Comparison of ENCODE assay signal across 18 cellular contexts in the genomic region with DNA sequence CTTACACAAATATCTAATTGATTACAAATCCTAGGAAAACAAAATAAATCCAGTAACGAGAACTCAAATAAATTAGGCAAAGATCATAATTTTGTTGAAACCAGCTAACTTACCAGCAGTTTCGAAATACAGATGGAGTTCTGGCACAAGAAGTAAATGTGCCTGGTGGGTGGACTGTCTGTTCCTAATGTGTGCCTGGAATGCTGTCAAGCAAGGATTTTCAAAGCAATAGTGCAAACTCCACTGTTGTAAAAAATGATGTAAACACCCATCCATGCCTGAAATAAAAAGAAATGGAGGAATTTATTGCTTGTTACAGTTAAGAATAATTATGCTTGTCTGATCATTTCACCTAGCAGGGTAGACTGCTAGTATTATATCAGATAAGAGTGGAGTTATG.
"Had no signal": no experiment of that assay in that cellular context is flagged by ENCODE, and none has a peak within 500 bp of the region (broad histone marks: within the 10 kb centered on the region; RNA-seq: fewer than 3 reads in every experiment).

No MANE protein-coding gene starts in this region.

- H3K27ac ChIP-seq: esophagus squamous epithelium, foreskin keratinocyte, left ventricle myocardium inferior, lower lobe of right lung, psoas muscle, right lobe of liver, thoracic aorta, uterus had no signal

- ATAC-seq: effector memory CD8-positive, alpha-beta T cell; foreskin keratinocyte; lower lobe of right lung; naive thymus-derived CD4-positive, alpha-beta T cell; psoas muscle; right lobe of liver; stimulated activated memory B cell treated with anti-CD40 and anti-IgM and Interleukin-4, amounts not matched to agents 10 μg/mL and 1 μg/mL and 100 μg/mL, for 72 hours; stimulated activated naive CD8-positive, alpha-beta T cell treated with anti-CD3 and anti-CD28 coated beads, Interleukin-15, amount 100 ng/mL, for 72 hours had no signal

- DNase-seq: cerebellar nuclear complex; effector memory CD8-positive, alpha-beta T cell; esophagus squamous epithelium; foreskin keratinocyte; left ventricle myocardium inferior; lower lobe of right lung; mesenchymal stem cell; midbrain; naive thymus-derived CD4-positive, alpha-beta T cell; nephron progenitor cell; psoas muscle; retina; right lobe of liver; stimulated activated CD4-positive, alpha-beta T cell treated with anti-CD3 and anti-CD28 coated beads, Interleukin-4, amount 100 ng/mL, for 1 hour; stimulated activated naive CD8-positive, alpha-beta T cell treated with anti-CD3 and anti-CD28 coated beads, Interleukin-15, amount 100 ng/mL, for 72 hours; uterus had no signal

- H3K27me3 ChIP-seq: esophagus squamous epithelium, foreskin keratinocyte, right lobe of liver, uterus had no signal

- H3K4me3 ChIP-seq: esophagus squamous epithelium, left ventricle myocardium inferior, lower lobe of right lung, psoas muscle, right lobe of liver, thoracic aorta, uterus had no signal

- H3K36me3 ChIP-seq: esophagus squamous epithelium, left ventricle myocardium inferior, lower lobe of right lung, right lobe of liver, thoracic aorta, uterus had no signal

- H3K4me1 ChIP-seq: esophagus squamous epithelium, foreskin keratinocyte, left ventricle myocardium inferior, lower lobe of right lung, psoas muscle, right lobe of liver, uterus had no signal

- H3K9me3 ChIP-seq: esophagus squamous epithelium, lower lobe of right lung, psoas muscle, right lobe of liver, thoracic aorta, uterus had no signal
